Comparison of ENCODE assay signal across 9 cellular contexts in the genomic region with DNA sequence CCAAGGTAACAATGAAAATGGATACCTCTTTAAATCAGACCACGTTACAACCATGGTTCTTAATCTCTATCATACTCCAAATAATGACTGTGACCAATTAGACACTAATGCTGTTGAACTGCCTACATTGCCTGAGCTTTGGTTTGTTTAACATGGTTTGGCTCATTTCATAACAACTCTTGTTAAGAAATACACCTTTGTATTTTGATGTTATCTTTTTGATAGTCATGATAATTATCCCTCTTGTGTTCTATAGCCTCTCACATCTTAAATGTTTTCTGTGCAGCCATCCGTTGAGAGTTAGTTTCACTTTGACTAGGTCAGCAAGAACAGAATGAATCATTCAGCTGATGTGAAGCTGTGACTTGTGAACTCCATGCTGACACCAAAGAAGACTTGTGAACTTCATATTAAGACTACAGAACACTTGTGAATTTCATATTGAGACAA.
DNase-seq lines count a peak whose midpoint lies in the region; ATAC-seq and TF ChIP-seq lines count a peak whose summit lies in the region.
"Had no signal": no experiment of that assay in that cellular context is flagged by ENCODE, and none has a peak within 500 bp of the region (broad histone marks: within the 10 kb centered on the region; RNA-seq: fewer than 3 reads in every experiment).

No MANE protein-coding gene starts in this region.

- H3F3A ChIP-seq in neural progenitor cell (ENCODE audit: low read depth), result no peaks in the 10 kb centered on the region

- H3K4me2 ChIP-seq in neural progenitor cell, result no peak overlapping the region

- H3K27me3 ChIP-seq in neural progenitor cell, result no peaks in the 10 kb centered on the region
- H3K27me3 ChIP-seq in spleen (replicated peaks in 1 of 7), result no peaks in the 10 kb centered on the region

- no peak for TF ChIP-seq POLR2A in spleen (IDR thresholded peaks at IDR 0.05)

- TF ChIP-seq CTCF in neural progenitor cell (IDR thresholded peaks at IDR 0.05), result no peak
- no peak for TF ChIP-seq CTCF in spleen (IDR thresholded peaks at IDR 0.05 in 8 of 11, conservative IDR thresholded peaks at IDR 0.05 in 3 of 11)

- H3K9me3 Mint-ChIP-seq in neural progenitor cell, result no peaks in the 10 kb centered on the region

- H3K27ac ChIP-seq in neural progenitor cell, result no peak overlapping the region
- H3K27ac ChIP-seq in spleen, result no peak overlapping the region
- H3K27ac ChIP-seq: C4-2B had no signal

- intact Hi-C loops in spleen (cut with DNase I; ENCODE audit: low total_unique reads), result no loop called here

- H3K36me3 Mint-ChIP-seq in neural progenitor cell, result no peaks in the 10 kb centered on the region

- WGBS in spleen, 5 donors, result 17 to 29% (median 22%) methylated on average over 2 of the region's 2 CpGs

- peaks cover 9% of the 10 kb centered on the region for H3K4me1 Mint-ChIP-seq in neural progenitor cell

- H3K4me3 Mint-ChIP-seq in neural progenitor cell, result peak overlapping the region; percentile 23

- H3K4me1 ChIP-seq in neural progenitor cell, result no peaks in the 10 kb centered on the region
- peaks cover 0 to 6% (median 0%) of the 10 kb centered on the region in 6 donors for H3K4me1 ChIP-seq in spleen

- H3K27me3 Mint-ChIP-seq in neural progenitor cell (ENCODE audit: insufficient read depth, low read depth), result no peaks in the 10 kb centered on the region

- H3K36me3 ChIP-seq in neural progenitor cell (no peaks in the 10 kb centered on the region), spleen (no peaks in the 10 kb centered on the region)

- no peaks in the 10 kb centered on the region for H4K20me1 ChIP-seq in neural progenitor cell (ENCODE audit: low read depth)

- H3K27ac Mint-ChIP-seq in neural progenitor cell, result peak overlapping the region; percentile 31

- H2AFZ ChIP-seq in neural progenitor cell (replicated peaks), result no peak overlapping the region

- H3K79me2 ChIP-seq in neural progenitor cell (ENCODE audit: low read depth), result no peaks in the 10 kb centered on the region

- H3K9me3 ChIP-seq in neural progenitor cell (ENCODE audit: low read depth) (no peaks in the 10 kb centered on the region), spleen (peaks cover 0 to 3% (median 0%) of the 10 kb centered on the region in 8 donors)

- H3K4me3 ChIP-seq in neural progenitor cell, result no peak overlapping the region
- H3K4me3 ChIP-seq in spleen, result peak overlapping the region in 2 of 8 donors; percentile 1 to 6

- DNase-seq in NOMO-1 treated with DMSO at 0.1 percent for 48 hours (lab: John Stamatoyannopoulos, UW; ENCODE audit: unreplicated experiment) (peak; percentile 35), NOMO-1 treated with dmso at 0.1 percent for 144 hours (lab: John Stamatoyannopoulos, UW; ENCODE audit: unreplicated experiment) (no peak), M059J (ENCODE audit: low read depth) (peak; percentile 55), amniotic stem cell (lab: John Stamatoyannopoulos, UW) (peak; percentile 19), neural progenitor cell (ENCODE audit: low spot score) (no peak), spleen (no peak)
- DNase-seq in stimulated activated CD4-positive, alpha-beta T cell treated with anti-CD3 and anti-CD28 coated beads, Interleukin-2, amount 100 ng/mL, for 48 hours, result no peak

- ATAC-seq in GM21786 (IDR thresholded peaks at IDR 0.05; ENCODE audit: unreplicated experiment), result peak; percentile 99

- no peak overlapping the region for H3K9ac ChIP-seq in neural progenitor cell

Comparison
In these comparisons a context has a peak if more than half of its experiments do, and no peak if none do; other contexts are left out.
1. DNase-seq: peak in NOMO-1 treated with DMSO at 0.1 percent for 48 hours (single experiment), M059J (single experiment) and amniotic stem cell (single experiment); none in NOMO-1 treated with dmso at 0.1 percent for 144 hours (single experiment), neural progenitor cell (single experiment), stimulated activated CD4-positive, alpha-beta T cell treated with anti-CD3 and anti-CD28 coated beads, Interleukin-2, amount 100 ng/mL, for 48 hours (0 of 2) and spleen (single experiment).